1 cellular context compared by ENCODE assay signal in genomic region chr18:9449580-9449979, GRCh38.
TF ChIP-seq lines count a peak whose summit lies in the region.

No MANE protein-coding gene starts in this region.

TF ChIP-seq in GM23338, 12 proteins besides CTCF, POLR2A, EP300 and RAD21 (continued from another document):
- TF ChIP-seq, protein P1, sequence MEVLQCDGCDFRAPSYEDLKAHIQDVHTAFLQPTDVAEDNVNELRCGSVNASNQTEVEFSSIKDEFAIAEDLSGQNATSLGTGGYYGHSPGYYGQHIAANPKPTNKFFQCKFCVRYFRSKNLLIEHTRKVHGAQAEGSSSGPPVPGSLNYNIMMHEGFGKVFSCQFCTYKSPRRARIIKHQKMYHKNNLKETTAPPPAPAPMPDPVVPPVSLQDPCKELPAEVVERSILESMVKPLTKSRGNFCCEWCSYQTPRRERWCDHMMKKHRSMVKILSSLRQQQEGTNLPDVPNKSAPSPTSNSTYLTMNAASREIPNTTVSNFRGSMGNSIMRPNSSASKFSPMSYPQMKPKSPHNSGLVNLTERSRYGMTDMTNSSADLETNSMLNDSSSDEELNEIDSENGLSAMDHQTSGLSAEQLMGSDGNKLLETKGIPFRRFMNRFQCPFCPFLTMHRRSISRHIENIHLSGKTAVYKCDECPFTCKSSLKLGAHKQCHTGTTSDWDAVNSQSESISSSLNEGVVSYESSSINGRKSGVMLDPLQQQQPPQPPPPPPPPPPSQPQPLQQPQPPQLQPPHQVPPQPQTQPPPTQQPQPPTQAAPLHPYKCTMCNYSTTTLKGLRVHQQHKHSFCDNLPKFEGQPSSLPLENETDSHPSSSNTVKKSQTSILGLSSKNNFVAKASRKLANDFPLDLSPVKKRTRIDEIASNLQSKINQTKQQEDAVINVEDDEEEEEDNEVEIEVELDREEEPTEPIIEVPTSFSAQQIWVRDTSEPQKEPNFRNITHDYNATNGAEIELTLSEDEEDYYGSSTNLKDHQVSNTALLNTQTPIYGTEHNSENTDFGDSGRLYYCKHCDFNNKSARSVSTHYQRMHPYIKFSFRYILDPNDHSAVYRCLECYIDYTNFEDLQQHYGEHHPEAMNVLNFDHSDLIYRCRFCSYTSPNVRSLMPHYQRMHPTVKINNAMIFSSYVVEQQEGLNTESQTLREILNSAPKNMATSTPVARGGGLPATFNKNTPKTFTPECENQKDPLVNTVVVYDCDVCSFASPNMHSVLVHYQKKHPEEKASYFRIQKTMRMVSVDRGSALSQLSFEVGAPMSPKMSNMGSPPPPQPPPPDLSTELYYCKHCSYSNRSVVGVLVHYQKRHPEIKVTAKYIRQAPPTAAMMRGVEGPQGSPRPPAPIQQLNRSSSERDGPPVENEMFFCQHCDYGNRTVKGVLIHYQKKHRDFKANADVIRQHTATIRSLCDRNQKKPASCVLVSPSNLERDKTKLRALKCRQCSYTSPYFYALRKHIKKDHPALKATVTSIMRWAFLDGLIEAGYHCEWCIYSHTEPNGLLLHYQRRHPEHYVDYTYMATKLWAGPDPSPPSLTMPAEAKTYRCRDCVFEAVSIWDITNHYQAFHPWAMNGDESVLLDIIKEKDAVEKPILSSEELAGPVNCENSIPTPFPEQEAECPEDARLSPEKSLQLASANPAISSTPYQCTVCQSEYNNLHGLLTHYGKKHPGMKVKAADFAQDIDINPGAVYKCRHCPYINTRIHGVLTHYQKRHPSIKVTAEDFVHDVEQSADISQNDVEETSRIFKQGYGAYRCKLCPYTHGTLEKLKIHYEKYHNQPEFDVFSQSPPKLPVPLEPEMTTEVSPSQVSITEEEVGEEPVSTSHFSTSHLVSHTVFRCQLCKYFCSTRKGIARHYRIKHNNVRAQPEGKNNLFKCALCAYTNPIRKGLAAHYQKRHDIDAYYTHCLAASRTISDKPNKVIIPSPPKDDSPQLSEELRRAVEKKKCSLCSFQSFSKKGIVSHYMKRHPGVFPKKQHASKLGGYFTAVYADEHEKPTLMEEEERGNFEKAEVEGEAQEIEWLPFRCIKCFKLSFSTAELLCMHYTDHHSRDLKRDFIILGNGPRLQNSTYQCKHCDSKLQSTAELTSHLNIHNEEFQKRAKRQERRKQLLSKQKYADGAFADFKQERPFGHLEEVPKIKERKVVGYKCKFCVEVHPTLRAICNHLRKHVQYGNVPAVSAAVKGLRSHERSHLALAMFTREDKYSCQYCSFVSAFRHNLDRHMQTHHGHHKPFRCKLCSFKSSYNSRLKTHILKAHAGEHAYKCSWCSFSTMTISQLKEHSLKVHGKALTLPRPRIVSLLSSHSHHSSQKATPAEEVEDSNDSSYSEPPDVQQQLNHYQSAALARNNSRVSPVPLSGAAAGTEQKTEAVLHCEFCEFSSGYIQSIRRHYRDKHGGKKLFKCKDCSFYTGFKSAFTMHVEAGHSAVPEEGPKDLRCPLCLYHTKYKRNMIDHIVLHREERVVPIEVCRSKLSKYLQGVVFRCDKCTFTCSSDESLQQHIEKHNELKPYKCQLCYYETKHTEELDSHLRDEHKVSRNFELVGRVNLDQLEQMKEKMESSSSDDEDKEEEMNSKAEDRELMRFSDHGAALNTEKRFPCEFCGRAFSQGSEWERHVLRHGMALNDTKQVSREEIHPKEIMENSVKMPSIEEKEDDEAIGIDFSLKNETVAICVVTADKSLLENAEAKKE (CRISPR knock-in tag; IDR thresholded peaks at IDR 0.05): no peak
